ENCODE assay signal across 8 cellular contexts in the genomic region with DNA sequence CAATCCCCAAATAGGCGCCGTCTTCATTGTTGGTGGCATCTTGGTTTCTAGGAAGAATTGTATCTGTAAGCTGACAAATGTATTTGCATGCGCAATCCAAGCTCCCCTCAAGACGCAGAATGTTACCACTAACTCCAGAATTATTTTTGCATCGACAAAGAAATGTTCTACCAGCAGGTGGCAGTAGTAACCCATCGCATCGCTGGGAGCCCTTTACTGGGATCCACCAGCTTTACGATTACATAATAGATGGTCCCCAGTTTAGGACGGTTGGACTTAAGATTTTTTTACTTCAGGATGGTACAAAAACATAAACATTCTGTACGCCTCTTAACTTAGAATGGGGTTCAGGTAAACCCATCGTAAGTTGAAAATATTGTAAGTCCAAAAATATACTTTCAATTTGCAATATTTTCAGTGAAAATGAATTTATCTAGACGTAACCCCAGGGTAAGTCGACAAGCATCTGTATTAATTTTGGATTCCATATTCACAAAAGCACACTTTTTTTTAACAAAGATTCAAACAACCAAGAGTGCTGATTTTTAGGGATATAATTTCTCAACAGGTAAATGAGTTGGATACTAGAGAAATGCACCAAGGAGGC.
A peak's percentile ranks its signal among the peaks of the same experiment; 100 is the strongest.
DNase-seq lines count a peak whose midpoint lies in the region; ATAC-seq and TF ChIP-seq lines count a peak whose summit lies in the region.

No MANE protein-coding gene starts in this region.

- TF ChIP-seq POLR2A in Peyer's patch (IDR thresholded peaks at IDR 0.05) (no peak), body of pancreas (IDR thresholded peaks at IDR 0.05) (no peak)

- H3K79me2 ChIP-seq in KMS-11 (ENCODE audit: insufficient read depth, low read depth), result no peaks in the 10 kb centered on the region

- TF ChIP-seq CTCF in A673 (conservative IDR thresholded peaks at IDR 0.05; ENCODE audit: low read depth, low read length) (peak; percentile 72), GM12874 (IDR thresholded peaks at IDR 0.05; ENCODE audit: insufficient read depth, low read depth, low read length) (peak; percentile 65), KMS-11 (conservative IDR thresholded peaks at IDR 0.05; ENCODE audit: low read depth, low read length) (peak; percentile 95), Peyer's patch (IDR thresholded peaks at IDR 0.05) (peak; percentile 7 to 91 (median 73)), body of pancreas (IDR thresholded peaks at IDR 0.05) (peak; percentile 67 to 88 (median 75))

- WGBS in body of pancreas, 2 donors, result 10 to 11% methylated on average over 13 of the region's 13 CpGs

- H3K27ac ChIP-seq in A673 (ENCODE audit: low read depth, low read length, poor library complexity, severe bottlenecking) (no peak overlapping the region), KMS-11 (no peak overlapping the region), Peyer's patch (no peak overlapping the region), body of pancreas (no peak overlapping the region)

- H3K4me2 ChIP-seq in KMS-11, result no peak overlapping the region

- no TSS peak for BruUV-seq in A673 (replicated peaks; lab: Mats Ljungman, UMichigan)

- DNase-seq in A673 (ENCODE audit: low spot score) (peak; percentile 50), Peyer's patch (peak in 1 of 3 donors; percentile 75), body of pancreas (peak; percentile 29 to 42 (median 36)), iPS-NIHi7 (ENCODE audit: extremely low spot score) (peak; percentile 83), mesenteric fat pad (ENCODE audit: low spot score) (no peak)
- peak; percentile 3 to 24 (median 13) for DNase-seq in stimulated activated CD4-positive, alpha-beta T cell treated with anti-CD3 and anti-CD28 coated beads, Interleukin-1b, Interleukin-23, amount 100 ng/mL, for 24 hours (ENCODE audit: low read depth in 4 of 4, low spot score in 1 of 4)

- H3K4me3 ChIP-seq in A673 (ENCODE audit: low read depth, low read length, poor library complexity, severe bottlenecking), result no peak overlapping the region
- no peak overlapping the region for H3K4me3 ChIP-seq in KMS-11 (IDR thresholded peaks at IDR 0.05; ENCODE audit: insufficient read depth, low read depth, low read length)
- no peak overlapping the region for H3K4me3 ChIP-seq in Peyer's patch
- no peak overlapping the region for H3K4me3 ChIP-seq in body of pancreas

- no peak overlapping the region for H2AFZ ChIP-seq in KMS-11 (ENCODE audit: low read depth)

- H3K27me3 ChIP-seq in A673 (replicated peaks; ENCODE audit: insufficient read depth, low read depth, low read length, poor library complexity) (no peaks in the 10 kb centered on the region), KMS-11 (ENCODE audit: insufficient read depth, low read depth) (no peaks in the 10 kb centered on the region), Peyer's patch (no peaks in the 10 kb centered on the region), body of pancreas (no peaks in the 10 kb centered on the region)

- POLR2A ChIA-PET in A673 (lab: Charles Lee; ENCODE audit: low non-redundant PET), result no interaction called here

- no peaks in the 10 kb centered on the region for H3K9me3 ChIP-seq in A673 (ENCODE audit: low read depth, low read length, poor library complexity, severe bottlenecking)
- no peaks in the 10 kb centered on the region for H3K9me3 ChIP-seq in Peyer's patch
- H3K9me3 ChIP-seq in body of pancreas, result no peaks in the 10 kb centered on the region

- peak; percentile 6 for ATAC-seq in body of pancreas

- no peaks in the 10 kb centered on the region for H3K36me3 ChIP-seq in A673 (ENCODE audit: insufficient read depth, low read length, poor library complexity, severe bottlenecking)
- H3K36me3 ChIP-seq in KMS-11 (ENCODE audit: insufficient read depth), result no peaks in the 10 kb centered on the region
- H3K36me3 ChIP-seq in Peyer's patch, result no peaks in the 10 kb centered on the region
- H3K36me3 ChIP-seq in body of pancreas (replicated peaks in 1 of 2; ENCODE audit: insufficient read depth in 1 of 2, low read depth in 2 of 2), result no peaks in the 10 kb centered on the region

- intact Hi-C loops in A673 (cut with micrococcal nuclease; ENCODE audit: unreplicated experiment), result no loop called here
- intact Hi-C loops in body of pancreas (cut with DNase I), result no loop called here

- H3K4me1 ChIP-seq in A673 (ENCODE audit: insufficient read depth, low read length, poor library complexity, severe bottlenecking) (no peaks in the 10 kb centered on the region), KMS-11 (ENCODE audit: low read depth, poor library complexity, severe bottlenecking) (peaks cover 3% of the 10 kb centered on the region), Peyer's patch (no peaks in the 10 kb centered on the region), body of pancreas (no peaks in the 10 kb centered on the region)

- no peak overlapping the region for H3K9ac ChIP-seq in KMS-11

- no peaks in the 10 kb centered on the region for H4K20me1 ChIP-seq in KMS-11 (ENCODE audit: insufficient read depth)

- CTCF ChIA-PET in A673 (lab: Charles Lee), result interaction anchor here (0.7 kb wide), 1 partner anchor 1480 kb away, joined by 3 read pairs; no protein-coding TSS in a partner anchor
